Comparison of ENCODE assay signal across 11 cellular contexts in the genomic region with DNA sequence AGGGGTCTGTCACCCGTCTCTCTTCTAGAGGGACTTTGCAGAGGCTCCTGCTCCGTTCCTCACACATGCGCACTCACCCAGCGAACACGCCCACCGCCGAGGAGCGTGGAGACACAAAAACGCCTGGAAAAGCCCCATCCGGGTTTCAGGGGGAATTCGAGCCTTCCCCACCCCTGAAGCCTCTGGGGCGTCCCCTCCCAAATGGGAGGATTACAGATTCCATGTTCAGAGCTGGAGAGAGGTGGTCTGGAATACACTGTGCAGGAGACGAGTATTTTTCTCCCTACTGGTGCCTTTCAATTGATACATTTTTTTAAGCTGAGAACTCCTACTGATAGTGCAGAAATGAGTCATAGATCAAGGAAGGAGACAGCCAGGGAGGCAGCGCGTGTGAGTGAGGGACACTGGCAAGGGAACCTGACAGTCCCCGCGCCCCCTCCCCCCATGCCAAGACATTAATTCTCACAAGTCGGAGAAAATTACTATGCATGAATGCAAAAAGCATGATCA. TPM values are rescaled to one million over a fixed set of nuclear protein-coding genes. Genes with fewer than 3 reads are reported as not detected.
DNase-seq lines count a peak whose midpoint lies in the region; ATAC-seq and TF ChIP-seq lines count a peak whose summit lies in the region.
"Had no signal": no experiment of that assay in that cellular context is flagged by ENCODE, and none has a peak within 500 bp of the region (broad histone marks: within the 10 kb centered on the region; RNA-seq: fewer than 3 reads in every experiment).

No MANE protein-coding gene starts in this region.

- H3K27me3 Mint-ChIP-seq in endodermal cell (ENCODE audit: insufficient read depth): no peaks in the 10 kb centered on the region
- H3K27me3 Mint-ChIP-seq: memory B cell had no signal

- H3K27ac ChIP-seq in HEK293 (ENCODE audit: extremely low read depth, low read depth, low read length): no peak overlapping the region
- peak overlapping the region; percentile 0 for H3K27ac ChIP-seq in endodermal cell (ENCODE audit: low read depth, low read length)
- H3K27ac ChIP-seq: tibial artery had no signal

- POLR2A ChIA-PET in HEK293 (lab: Yijun Ruan, JAX): interaction anchor here (0.7 kb wide), 1 partner anchor 672 kb away, joined by 8 read pairs; no protein-coding TSS in a partner anchor

- ATAC-seq in GM19467 (IDR thresholded peaks at IDR 0.05; ENCODE audit: unreplicated experiment): no peak
- no peak for ATAC-seq in GM18909 (IDR thresholded peaks at IDR 0.05; ENCODE audit: poor library complexity, unreplicated experiment)

- H3K36me3 ChIP-seq in HEK293 (ENCODE audit: control insufficient read depth in 2 of 2, insufficient read depth in 1 of 2, low read length in 2 of 2) (no peaks in the 10 kb centered on the region), endodermal cell (ENCODE audit: control insufficient read depth, insufficient read depth, low read length) (no peaks in the 10 kb centered on the region)
- H3K36me3 ChIP-seq: tibial artery had no signal

- no peaks in the 10 kb centered on the region for H3K9me3 ChIP-seq in HEK293 (ENCODE audit: control insufficient read depth, insufficient read depth, low read depth, low read length)
- H3K9me3 ChIP-seq in endodermal cell (ENCODE audit: control insufficient read depth, low read length): no peaks in the 10 kb centered on the region

- H3K36me3 Mint-ChIP-seq in endodermal cell (ENCODE audit: low read depth): no peaks in the 10 kb centered on the region
- H3K36me3 Mint-ChIP-seq: memory B cell had no signal

- H3K9me3 Mint-ChIP-seq in endodermal cell: no peaks in the 10 kb centered on the region

- H3K4me3 ChIP-seq in HEK293 (ENCODE audit: low read depth, low read length) (no peak overlapping the region), endodermal cell (ENCODE audit: low read length) (peak overlapping the region; percentile 81)
- H3K4me3 ChIP-seq: tibial artery had no signal

- peak overlapping the region; percentile 3 for H3K9ac ChIP-seq in endodermal cell (ENCODE audit: extremely low read depth, low read length, poor library complexity, severe bottlenecking)

- no peak for TF ChIP-seq CTCF in HEK293 (tag by site-specific recombination; IDR thresholded peaks at IDR 0.05)
- no peak for TF ChIP-seq CTCF in endodermal cell (conservative IDR thresholded peaks at IDR 0.05)

- DNase-seq in activated T-cell treated with anti-CD3 and anti-CD28 coated beads for 1 hour (ENCODE audit: low read depth) (peak; percentile 61), endodermal cell (peak; percentile 97), DMS79 treated with DMSO at 0.1 percent for 48 hours (lab: John Stamatoyannopoulos, UW) (no peak), LoVo (ENCODE audit: low spot score) (no peak)
- peak; percentile 85 for DNase-seq in stimulated activated CD4-positive, alpha-beta T cell treated with anti-CD3 and anti-CD28 coated beads, Interleukin-1b, Interleukin-23, amount 100 ng/mL, for 48 hours
- DNase-seq: Kasumi-1, tibial artery had no signal

- peak overlapping the region; percentile 60 for H3K4me3 Mint-ChIP-seq in endodermal cell
- H3K4me3 Mint-ChIP-seq: memory B cell had no signal

- WGBS in endodermal cell (ENCODE audit: insufficient coverage in 1 of 2, insufficient read length in 1 of 2), 2 experiments: 4 to 10% methylated on average over 7 to 18 of the region's 18 CpGs

- CTCF ChIA-PET in HEK293 (lab: Yijun Ruan, JAX): no interaction called here

- peaks cover 21% of the 10 kb centered on the region for H3K4me1 ChIP-seq in HEK293 (ENCODE audit: control insufficient read depth, insufficient read depth, low read length)
- peaks cover 16% of the 10 kb centered on the region for H3K4me1 ChIP-seq in endodermal cell (ENCODE audit: control insufficient read depth, insufficient read depth, low read length)

- peak overlapping the region; percentile 86 for H3K27ac Mint-ChIP-seq in endodermal cell
- H3K27ac Mint-ChIP-seq: memory B cell had no signal

- no peaks in the 10 kb centered on the region for H3K27me3 ChIP-seq in endodermal cell (ENCODE audit: control insufficient read depth, insufficient read depth, low read length, poor library complexity, severe bottlenecking)

- H3K4me1 Mint-ChIP-seq in endodermal cell: peaks cover 49% of the 10 kb centered on the region
- H3K4me1 Mint-ChIP-seq: memory B cell had no signal

TF ChIP-seq in HEK293, 187 proteins besides CTCF, POLR2A, EP300 and RAD21:
- TF ChIP-seq, protein P1, sequence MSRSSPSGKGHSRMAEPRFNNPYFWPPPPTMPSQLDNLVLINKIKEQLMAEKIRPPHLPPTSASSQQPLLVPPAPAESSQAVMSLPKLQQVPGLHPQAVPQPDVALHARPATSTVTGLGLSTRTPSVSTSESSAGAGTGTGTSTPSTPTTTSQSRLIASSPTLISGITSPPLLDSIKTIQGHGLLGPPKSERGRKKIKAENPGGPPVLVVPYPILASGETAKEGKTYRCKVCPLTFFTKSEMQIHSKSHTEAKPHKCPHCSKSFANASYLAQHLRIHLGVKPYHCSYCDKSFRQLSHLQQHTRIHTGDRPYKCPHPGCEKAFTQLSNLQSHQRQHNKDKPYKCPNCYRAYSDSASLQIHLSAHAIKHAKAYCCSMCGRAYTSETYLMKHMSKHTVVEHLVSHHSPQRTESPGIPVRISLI (tag by site-specific recombination; IDR thresholded peaks at IDR 0.05): no peak
- no peak for TF ChIP-seq HOXD13 (CRISPR knock-in tag; IDR thresholded peaks at IDR 0.05; ENCODE audit: borderline replicate concordance)
- no peak for TF ChIP-seq ZNF416 (tag by site-specific recombination; IDR thresholded peaks at IDR 0.05)
- TF ChIP-seq ZNF266 (tag by site-specific recombination; IDR thresholded peaks at IDR 0.05; ENCODE audit: low read depth): no peak
- 0 out of 2 replicates have a peak, but pooled peaks have one; percentile 11 for TF ChIP-seq ZNF600 (tag by site-specific recombination; IDR thresholded peaks at IDR 0.05)
- no peak for TF ChIP-seq ZNF610 (tag by site-specific recombination; IDR thresholded peaks at IDR 0.05; ENCODE audit: borderline replicate concordance)
- no peak for TF ChIP-seq ZNF837 (tag by site-specific recombination; IDR thresholded peaks at IDR 0.05)
- no peak for TF ChIP-seq ZNF701 (tag by site-specific recombination; IDR thresholded peaks at IDR 0.05)
- peak; percentile 51; the same call in 1 of the 2 replicates for TF ChIP-seq ZNF274 (IDR thresholded peaks at IDR 0.05; ENCODE audit: low read length)
- TF ChIP-seq ZNF274 (tag by site-specific recombination; IDR thresholded peaks at IDR 0.05; ENCODE audit: borderline replicate concordance): peak; percentile 85; the same call in 1 of the 2 replicates
- no peak for TF ChIP-seq ZNF23 (tag by site-specific recombination; IDR thresholded peaks at IDR 0.05; ENCODE audit: borderline replicate concordance)
- TF ChIP-seq ZNF558 (tag by site-specific recombination; IDR thresholded peaks at IDR 0.05): no peak
- TF ChIP-seq ZNF350 (tag by site-specific recombination; IDR thresholded peaks at IDR 0.05): no peak
- TF ChIP-seq KLF9 (tag by site-specific recombination; IDR thresholded peaks at IDR 0.05; ENCODE audit: low read depth): no peak

RNA-seq across cellular contexts. Expression of a gene that starts 37.0 kb away (rescaled TPM):
- total RNA-seq in endodermal cell: 1 to 10 TPM; 5.7 to 6.0 TPM
- 1.2 TPM for polyA plus RNA-seq in endodermal cell (2013, experiment 1 of 2)
- 1.6 TPM for polyA plus RNA-seq in endodermal cell (2013, experiment 2 of 2)

Comparison
In these comparisons a context has a peak if more than half of its experiments do, and no peak if none do; other contexts are left out.
1. DNase-seq: peak in activated T-cell treated with anti-CD3 and anti-CD28 coated beads for 1 hour (single experiment), endodermal cell (single experiment) and stimulated activated CD4-positive, alpha-beta T cell treated with anti-CD3 and anti-CD28 coated beads, Interleukin-1b, Interleukin-23, amount 100 ng/mL, for 48 hours (single experiment); none in DMS79 treated with DMSO at 0.1 percent for 48 hours (single experiment) and LoVo (single experiment).